In the genomic region with DNA sequence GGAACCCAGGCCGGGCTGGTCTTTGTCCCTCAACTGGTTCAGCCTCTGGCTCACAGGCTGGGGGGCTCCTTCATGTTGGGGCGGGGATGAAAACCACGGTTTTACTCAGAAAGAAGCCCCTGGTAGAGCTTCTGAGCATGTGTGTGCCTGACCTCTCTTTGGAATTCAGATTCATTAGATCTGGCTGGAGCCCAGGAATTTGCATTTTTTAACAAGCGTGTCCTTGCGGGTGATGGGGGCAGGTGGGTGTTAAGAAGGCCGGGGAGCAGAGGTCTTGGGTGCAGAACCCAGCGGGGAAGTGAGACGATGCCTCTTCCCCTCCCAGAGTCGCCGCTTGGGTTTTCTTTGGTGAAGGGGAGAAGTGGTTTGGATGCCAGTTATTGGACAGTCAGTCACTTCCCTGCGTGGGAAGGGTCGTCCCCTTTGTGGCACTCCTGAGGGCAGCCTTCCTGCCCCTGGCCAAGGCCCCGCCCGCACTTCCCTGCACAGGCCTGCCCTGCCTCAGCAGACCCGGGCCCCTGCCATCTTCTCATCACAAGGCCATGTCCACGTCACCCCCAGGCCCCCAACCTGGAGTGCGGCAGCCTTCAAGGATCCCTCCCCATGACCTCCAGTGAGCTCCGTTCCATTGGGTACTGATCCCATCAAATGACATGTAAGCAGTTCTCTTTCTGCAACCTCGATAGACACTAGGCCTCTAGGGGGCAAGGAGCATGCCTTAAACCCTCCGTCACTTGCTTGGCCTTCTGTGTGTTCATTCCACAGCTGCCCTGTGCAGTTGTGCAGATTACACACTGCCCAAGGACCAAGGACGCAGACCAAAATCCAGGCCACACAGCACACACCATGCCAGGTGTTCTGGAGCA, we compare ENCODE assay signal across 27 cellular contexts.
DNase-seq lines count a peak whose midpoint lies in the region; ATAC-seq, FAIRE-seq and TF ChIP-seq lines count a peak whose summit lies in the region.
"Had no signal": no experiment of that assay in that cellular context is flagged by ENCODE, and none has a peak within 500 bp of the region (broad histone marks: within the 10 kb centered on the region; RNA-seq: fewer than 3 reads in every experiment).

No MANE protein-coding gene starts in this region.

- no peak overlapping the region for H3K4me3 Mint-ChIP-seq in effector memory CD8-positive, alpha-beta T cell
- no peak overlapping the region for H3K4me3 Mint-ChIP-seq in naive thymus-derived CD4-positive, alpha-beta T cell
- H3K4me3 Mint-ChIP-seq in CD8-positive, alpha-beta memory T cell: peak overlapping the region in 1 of 7 donors; percentile 33
- H3K4me3 Mint-ChIP-seq: activated CD8-positive, alpha-beta T cell treated with anti-CD3 and anti-CD28 coated beads, Interleukin-2, amount 10 ng/mL, durations not matched to agents 7 days and 5 days; B cell had no signal

- no peaks in the 10 kb centered on the region for H3K9me3 ChIP-seq in BLaER1 treated with 17β-estradiol and CSF1 and Interleukin-3, amounts not matched to agents 10 nM and 100 nM (replicated peaks in 1 of 11)
- H3K9me3 ChIP-seq in SJSA1 (replicated peaks) (no peaks in the 10 kb centered on the region), H1 (ENCODE audit: insufficient read depth in 2 of 2, low read depth in 1 of 2, low read length in 1 of 2) (no peaks in the 10 kb centered on the region), smooth muscle cell (replicated peaks; ENCODE audit: low read depth) (no peaks in the 10 kb centered on the region)
- no peaks in the 10 kb centered on the region for H3K9me3 ChIP-seq in naive thymus-derived CD4-positive, alpha-beta T cell (ENCODE audit: control insufficient read depth in 2 of 3, low read length in 3 of 3)
- H3K9me3 ChIP-seq in CD8-positive, alpha-beta memory T cell (ENCODE audit: low read length): no peaks in the 10 kb centered on the region
- H3K9me3 ChIP-seq: A549, prostate gland, tibial artery had no signal

- peaks cover 0 to 21% (median 0%) of the 10 kb centered on the region in 11 experiments; a peak in 4 of 22 replicates for H3K27me3 ChIP-seq in BLaER1 treated with 17β-estradiol and CSF1 and Interleukin-3, amounts not matched to agents 10 nM and 100 nM
- H3K27me3 ChIP-seq in SJSA1 (replicated peaks) (no peaks in the 10 kb centered on the region), H1 (replicated peaks in 1 of 4; ENCODE audit: control insufficient read depth in 3 of 4, extremely low read depth in 1 of 4, insufficient read depth in 3 of 4, low read length in 3 of 4) (no peaks in the 10 kb centered on the region), smooth muscle cell (ENCODE audit: low read depth) (no peaks in the 10 kb centered on the region)
- no peaks in the 10 kb centered on the region for H3K27me3 ChIP-seq in naive thymus-derived CD4-positive, alpha-beta T cell (ENCODE audit: control insufficient read depth in 2 of 2, insufficient read depth in 2 of 2, low read length in 2 of 2)
- H3K27me3 ChIP-seq in CD8-positive, alpha-beta memory T cell (ENCODE audit: insufficient read depth, low read length, poor library complexity, severe bottlenecking): no peaks in the 10 kb centered on the region
- H3K27me3 ChIP-seq: tibial artery had no signal

- no peaks in the 10 kb centered on the region; the same call in 1 of the 2 replicates for H3K79me1 ChIP-seq in H1 (ENCODE audit: low read depth, low read length)

- no peak overlapping the region for H3K27ac Mint-ChIP-seq in effector memory CD8-positive, alpha-beta T cell
- H3K27ac Mint-ChIP-seq in naive thymus-derived CD4-positive, alpha-beta T cell: no peak overlapping the region
- no peak overlapping the region for H3K27ac Mint-ChIP-seq in CD8-positive, alpha-beta memory T cell
- H3K27ac Mint-ChIP-seq: activated CD8-positive, alpha-beta T cell treated with anti-CD3 and anti-CD28 coated beads, Interleukin-2, amount 10 ng/mL, durations not matched to agents 7 days and 5 days; B cell; IgD-negative memory B cell; naive thymus-derived CD8-positive, alpha-beta T cell had no signal

- H3K9ac ChIP-seq in BLaER1 treated with 17β-estradiol and CSF1 and Interleukin-3, amounts not matched to agents 10 nM and 100 nM: peak overlapping the region in 6 of 11 experiments; percentile 70 to 81 (median 77); a peak in 6 of 22 replicates
- no peak overlapping the region for H3K9ac ChIP-seq in H1 (replicated peaks in 1 of 4; ENCODE audit: extremely low read depth in 1 of 4, low read depth in 3 of 4, low read length in 3 of 4)
- no peak overlapping the region for H3K9ac ChIP-seq in smooth muscle cell (ENCODE audit: low read depth)
- H3K9ac ChIP-seq: GM23248 had no signal

- intact Hi-C loops in naive thymus-derived CD4-positive, alpha-beta T cell (cut with micrococcal nuclease): no loop called here

- no peak overlapping the region for H2AFZ ChIP-seq in H1 (ENCODE audit: low read length)
- H2AFZ ChIP-seq in smooth muscle cell (ENCODE audit: low read depth): no peak overlapping the region
- H2AFZ ChIP-seq: GM23248 had no signal

- ATAC-seq in effector memory CD8-positive, alpha-beta T cell (replicated peaks): no peak
- ATAC-seq in naive thymus-derived CD4-positive, alpha-beta T cell: no peak
- ATAC-seq: activated CD4-positive, CD25-positive, alpha-beta regulatory T cell treated with anti-CD3 and anti-CD28 coated beads, Interleukin-2, amount 50 U/mL, for 24 hours; activated CD8-positive, alpha-beta T cell treated with anti-CD3 and anti-CD28 coated beads, Interleukin-2, amount 10 ng/mL, durations not matched to agents 7 days and 5 days; naive thymus-derived CD8-positive, alpha-beta T cell had no signal

- no peaks in the 10 kb centered on the region for H3K36me3 Mint-ChIP-seq in effector memory CD8-positive, alpha-beta T cell (ENCODE audit: insufficient read depth)
- no peaks in the 10 kb centered on the region for H3K36me3 Mint-ChIP-seq in naive thymus-derived CD4-positive, alpha-beta T cell
- no peaks in the 10 kb centered on the region for H3K36me3 Mint-ChIP-seq in CD8-positive, alpha-beta memory T cell
- H3K36me3 Mint-ChIP-seq: naive thymus-derived CD8-positive, alpha-beta T cell had no signal

- H3K4ac ChIP-seq in H1 (replicated peaks; ENCODE audit: insufficient read length, low read depth, low read length): no peak overlapping the region

- no peak overlapping the region for H3K56ac ChIP-seq in H1 (replicated peaks; ENCODE audit: insufficient read length, low read depth, low read length)

- H3F3A ChIP-seq in smooth muscle cell (ENCODE audit: low read depth): no peaks in the 10 kb centered on the region

- WGBS in H1 (ENCODE audit: extremely low coverage in 1 of 2, insufficient coverage in 1 of 2, insufficient read length in 1 of 2, insufficient replicate concordance in 2 of 2, low coverage in 1 of 2, low lambda C conversion rate in 2 of 2, missing lambda C conversion rate in 1 of 2), 2 experiments: 89% methylated on average over 20 of the region's 21 CpGs; no CpG with 5 or more reads in 1 of the 2 experiments
- WGBS in smooth muscle cell (ENCODE audit: low lambda C conversion rate): 88% methylated on average over 21 of the region's 21 CpGs

- TF ChIP-seq EP300 in H1 (IDR thresholded peaks at IDR 0.05; ENCODE audit: borderline replicate concordance in 1 of 2, low read depth in 2 of 2, low read length in 2 of 2): no peak

- no peak overlapping the region for H3K18ac ChIP-seq in H1 (ENCODE audit: extremely low read depth, low read length)

- peaks cover 0 to 17% (median 0%) of the 10 kb centered on the region in 11 experiments; a peak in 2 of 22 replicates for H4K20me1 ChIP-seq in BLaER1 treated with 17β-estradiol and CSF1 and Interleukin-3, amounts not matched to agents 10 nM and 100 nM
- H4K20me1 ChIP-seq in H1 (replicated peaks in 1 of 2; ENCODE audit: control insufficient read depth in 1 of 2, insufficient read depth in 2 of 2, low read length in 2 of 2): peaks cover 3 to 9% of the 10 kb centered on the region in 2 experiments
- peaks cover 85% of the 10 kb centered on the region for H4K20me1 ChIP-seq in smooth muscle cell (ENCODE audit: low read depth)

- H3K4me2 ChIP-seq in BLaER1 treated with 17β-estradiol and CSF1 and Interleukin-3, amounts not matched to agents 10 nM and 100 nM: peak overlapping the region; percentile 84 to 96 (median 90)
- H3K4me2 ChIP-seq in H1 (ENCODE audit: insufficient read depth in 1 of 2, low read depth in 2 of 2, low read length in 2 of 2) (no peak overlapping the region), smooth muscle cell (no peak overlapping the region)
- H3K4me2 ChIP-seq: A549 had no signal

- H4K91ac ChIP-seq in H1 (replicated peaks; ENCODE audit: insufficient read length, low read length): no peak overlapping the region

- no peak overlapping the region; a peak in 2 of 22 replicates for H3K27ac ChIP-seq in BLaER1 treated with 17β-estradiol and CSF1 and Interleukin-3, amounts not matched to agents 10 nM and 100 nM
- H3K27ac ChIP-seq in SJSA1 (peak overlapping the region; percentile 49), H1 (ENCODE audit: low read depth, low read length) (no peak overlapping the region), smooth muscle cell (ENCODE audit: low read depth) (no peak overlapping the region)
- H3K27ac ChIP-seq in naive thymus-derived CD4-positive, alpha-beta T cell (ENCODE audit: low read depth, low read length): no peak overlapping the region
- H3K27ac ChIP-seq in CD8-positive, alpha-beta memory T cell (ENCODE audit: low read depth, low read length): no peak overlapping the region
- H3K27ac ChIP-seq: A549, GM23248, prostate gland, tibial artery had no signal

- no peaks in the 10 kb centered on the region for H3K9me3 Mint-ChIP-seq in effector memory CD8-positive, alpha-beta T cell
- H3K9me3 Mint-ChIP-seq in naive thymus-derived CD4-positive, alpha-beta T cell: no peaks in the 10 kb centered on the region
- H3K9me3 Mint-ChIP-seq in CD8-positive, alpha-beta memory T cell: no peaks in the 10 kb centered on the region
- H3K9me3 Mint-ChIP-seq: IgD-negative memory B cell; naive thymus-derived CD8-positive, alpha-beta T cell had no signal

- CTCF ChIA-PET in H1 (lab: Charles Lee; ENCODE audit: partially characterized antibody): interaction anchor here (1.2 to 15.8 kb wide), 12 partner anchors 10 to 426 kb away, joined by 3 to 165 read pairs (median 5); no protein-coding TSS in a partner anchor
- CTCF ChIA-PET in naive thymus-derived CD4-positive, alpha-beta T cell (lab: Charles Lee): no interaction called here
- CTCF ChIA-PET in CD8-positive, alpha-beta memory T cell (lab: Charles Lee): no interaction called here

- H2BK5ac ChIP-seq in H1 (ENCODE audit: low read depth, low read length): no peak overlapping the region

- no peak overlapping the region for H3K23ac ChIP-seq in H1 (ENCODE audit: insufficient read length)

- H3K4me1 ChIP-seq in BLaER1 treated with 17β-estradiol and CSF1 and Interleukin-3, amounts not matched to agents 10 nM and 100 nM: peaks cover 52 to 100% (median 97%) of the 10 kb centered on the region in 10 experiments
- H3K4me1 ChIP-seq in SJSA1 (replicated peaks) (peaks cover 64% of the 10 kb centered on the region), H1 (replicated peaks in 1 of 4; ENCODE audit: control insufficient read depth in 3 of 4, insufficient read depth in 4 of 4, low read length in 3 of 4) (peaks cover 0 to 12% (median under 1%) of the 10 kb centered on the region in 4 experiments; a peak in 4 of 7 replicates), smooth muscle cell (ENCODE audit: low read depth) (peaks cover 5% of the 10 kb centered on the region)
- H3K4me1 ChIP-seq in naive thymus-derived CD4-positive, alpha-beta T cell (ENCODE audit: control insufficient read depth in 2 of 2, insufficient read depth in 2 of 2, low read length in 2 of 2): no peaks in the 10 kb centered on the region
- no peaks in the 10 kb centered on the region for H3K4me1 ChIP-seq in CD8-positive, alpha-beta memory T cell (ENCODE audit: insufficient read depth, low read length)
- H3K4me1 ChIP-seq: A549, prostate gland had no signal

- 0 out of 2 replicates have a peak, but pooled peaks cover 1% of the 10 kb centered on the region for H3K23me2 ChIP-seq in H1 (ENCODE audit: low read depth, low read length)

- POLR2A ChIA-PET in H1 (lab: Charles Lee; ENCODE audit: partially characterized antibody): no interaction called here
- POLR2A ChIA-PET in naive thymus-derived CD4-positive, alpha-beta T cell (lab: Charles Lee): no interaction called here
- POLR2A ChIA-PET in CD8-positive, alpha-beta memory T cell (lab: Charles Lee): no interaction called here

- no peak overlapping the region for H2BK20ac ChIP-seq in H1 (ENCODE audit: low read length)

- peak in 1 of 3 experiments; percentile 8; a peak in 1 of 4 replicates for TF ChIP-seq CTCF in H1 (IDR thresholded peaks at IDR 0.05; ENCODE audit: control extremely low read depth in 1 of 3, insufficient read depth in 1 of 3, low read depth in 1 of 3, low read length in 3 of 3)
- no peak for TF ChIP-seq CTCF in smooth muscle cell (IDR thresholded peaks at IDR 0.05; ENCODE audit: borderline replicate concordance, insufficient read depth, poor library complexity, severe bottlenecking)

- H4K5ac ChIP-seq in H1 (ENCODE audit: insufficient read length, low read depth, low read length): no peak overlapping the region

- H3K27me3 Mint-ChIP-seq in effector memory CD8-positive, alpha-beta T cell: peaks cover 11 to 39% of the 10 kb centered on the region in 2 donors
- no peaks in the 10 kb centered on the region for H3K27me3 Mint-ChIP-seq in naive thymus-derived CD4-positive, alpha-beta T cell
- peaks cover 0 to 1% of the 10 kb centered on the region in 2 donors for H3K27me3 Mint-ChIP-seq in CD8-positive, alpha-beta memory T cell
- H3K27me3 Mint-ChIP-seq: naive thymus-derived CD8-positive, alpha-beta T cell had no signal

- no peak overlapping the region for H3K14ac ChIP-seq in H1 (ENCODE audit: insufficient read length)

- H2AK5ac ChIP-seq in H1 (ENCODE audit: low read depth, low read length): peak overlapping the region; percentile 82; the same call in 1 of the 2 replicates

- H2BK12ac ChIP-seq in H1 (ENCODE audit: low read depth, low read length): no peak overlapping the region; the same call in 1 of the 2 replicates

- H3K36me3 ChIP-seq in BLaER1 treated with 17β-estradiol and CSF1 and Interleukin-3, amounts not matched to agents 10 nM and 100 nM: no peaks in the 10 kb centered on the region
- H3K36me3 ChIP-seq in SJSA1 (peaks cover 3% of the 10 kb centered on the region; the same call in 1 of the 2 replicates), H1 (ENCODE audit: control insufficient read depth in 2 of 4, insufficient read depth in 4 of 4, low read length in 3 of 4) (no peaks in the 10 kb centered on the region), smooth muscle cell (ENCODE audit: low read depth) (no peaks in the 10 kb centered on the region)
- H3K36me3 ChIP-seq in naive thymus-derived CD4-positive, alpha-beta T cell (ENCODE audit: control insufficient read depth in 2 of 3, insufficient read depth in 3 of 3, low read length in 3 of 3): no peaks in the 10 kb centered on the region
- H3K36me3 ChIP-seq in CD8-positive, alpha-beta memory T cell (ENCODE audit: insufficient read depth, low read length): no peaks in the 10 kb centered on the region
- H3K36me3 ChIP-seq: prostate gland, tibial artery had no signal

- no peaks in the 10 kb centered on the region for H3K4me1 Mint-ChIP-seq in effector memory CD8-positive, alpha-beta T cell (ENCODE audit: low read depth in 2 of 2)
- no peaks in the 10 kb centered on the region for H3K4me1 Mint-ChIP-seq in naive thymus-derived CD4-positive, alpha-beta T cell
- H3K4me1 Mint-ChIP-seq in CD8-positive, alpha-beta memory T cell: no peaks in the 10 kb centered on the region
- H3K4me1 Mint-ChIP-seq: B cell; IgD-negative memory B cell; naive thymus-derived CD8-positive, alpha-beta T cell had no signal

- FAIRE-seq in H1 (lab: Jason Lieb, UNC): no peak
- FAIRE-seq: A549, small intestine had no signal

- H2BK120ac ChIP-seq in H1 (replicated peaks; ENCODE audit: low read depth, low read length): no peak overlapping the region

- H3K79me2 ChIP-seq in H1 (ENCODE audit: control insufficient read depth in 1 of 2, insufficient read depth in 2 of 2, low read length in 2 of 2) (no peaks in the 10 kb centered on the region), smooth muscle cell (ENCODE audit: low read depth) (no peaks in the 10 kb centered on the region)

- no peak for TF ChIP-seq RAD21 in H1 (IDR thresholded peaks at IDR 0.05 in 1 of 2, conservative IDR thresholded peaks at IDR 0.05 in 1 of 2; ENCODE audit: low read depth in 2 of 2, low read length in 2 of 2)

- H2BK15ac ChIP-seq in H1 (ENCODE audit: low read length): no peak overlapping the region

- TF ChIP-seq POLR2A in H1 (IDR thresholded peaks at IDR 0.05; ENCODE audit: control extremely low read depth in 1 of 2, low read depth in 2 of 2, low read length in 2 of 2): no peak

- DNase-seq in SJSA1 (ENCODE audit: low read depth in 1 of 2, low spot score in 2 of 2) (peak in 1 of 2 experiments; percentile 48), H1 (ENCODE audit: low read depth in 1 of 2, low spot score in 2 of 2) (no peak), retina (peak; percentile 44), smooth muscle cell (lab: John Stamatoyannopoulos, UW; ENCODE audit: unreplicated experiment) (no peak)
- no peak for DNase-seq in effector memory CD8-positive, alpha-beta T cell
- no peak for DNase-seq in naive thymus-derived CD4-positive, alpha-beta T cell
- no peak for DNase-seq in CD8-positive, alpha-beta memory T cell
- DNase-seq: activated CD8-positive, alpha-beta T cell treated with anti-CD3 and anti-CD28 coated beads, Interleukin-2, amount 10 ng/mL, durations not matched to agents 7 days and 5 days; activated gamma-delta T cell; Calu3; EL; GM23248; mesendoderm; naive thymus-derived CD8-positive, alpha-beta T cell; NCI-H1417 treated with DMSO at 0.1 percent for 48 hours; NCI-H446; small intestine; stimulated activated CD4-positive, alpha-beta T cell treated with anti-CD3 and anti-CD28 coated beads, Interleukin-4, amount 100 ng/mL, for 24 hours; stimulated activated naive CD4-positive, alpha-beta T cell treated with Interleukin-2 at 50 U/mL for 16 hours; T1000; tibial artery had no signal

- H4K8ac ChIP-seq in H1 (ENCODE audit: extremely low read depth, insufficient read depth, low read length): no peak overlapping the region

- H3K4me3 ChIP-seq in BLaER1 treated with 17β-estradiol and CSF1 and Interleukin-3, amounts not matched to agents 10 nM and 100 nM: no peak overlapping the region
- H3K4me3 ChIP-seq in SJSA1 (no peak overlapping the region), H1 (ENCODE audit: extremely low read depth in 1 of 4, insufficient read depth in 2 of 4, low read depth in 3 of 4, low read length in 4 of 4) (no peak overlapping the region), smooth muscle cell (no peak overlapping the region)
- H3K4me3 ChIP-seq in naive thymus-derived CD4-positive, alpha-beta T cell (ENCODE audit: low read length): no peak overlapping the region
- H3K4me3 ChIP-seq in CD8-positive, alpha-beta memory T cell (ENCODE audit: low read length): no peak overlapping the region
- H3K4me3 ChIP-seq: A549, GM23248, prostate gland, tibial artery had no signal

Comparison
In these comparisons a context has a peak if more than half of its experiments do, and no peak if none do; other contexts are left out.
1. H3K4me2 ChIP-seq: peak in BLaER1 treated with 17β-estradiol and CSF1 and Interleukin-3, amounts not matched to agents 10 nM and 100 nM (11 of 11); none in H1 (0 of 2) and smooth muscle cell (single experiment).
2. H3K9ac ChIP-seq: peak in BLaER1 treated with 17β-estradiol and CSF1 and Interleukin-3, amounts not matched to agents 10 nM and 100 nM (6 of 11); none in H1 (0 of 4) and smooth muscle cell (single experiment).